Comparison of ENCODE assay signal across 12 cellular contexts in genomic region chr2:174594451-174594850, GRCh38.
DNase-seq lines count a peak whose midpoint lies in the region; ATAC-seq lines count a peak whose summit lies in the region.
"Had no signal": no experiment of that assay in that cellular context is flagged by ENCODE, and none has a peak within 500 bp of the region (broad histone marks: within the 10 kb centered on the region; RNA-seq: fewer than 3 reads in every experiment).

No MANE protein-coding gene starts in this region.

- H3K27ac Mint-ChIP-seq in activated naive CD4-positive, alpha-beta T cell treated with anti-CD3 and anti-CD28 coated beads, Interleukin-2, amount 10 ng/mL, durations not matched to agents 7 days and 5 days, result peak overlapping the region; percentile 98
- peak overlapping the region; percentile 99 for H3K27ac Mint-ChIP-seq in T-helper 2 cell treated with Interferon-gamma antibody and Interleukin-4, amounts not matched to agents 5 μg/mL and 100 μg/mL, for 36 hours

- no peaks in the 10 kb centered on the region for H3K27me3 ChIP-seq in layer of hippocampus (ENCODE audit: control insufficient read depth, insufficient read depth, low read length)
- no peaks in the 10 kb centered on the region for H3K27me3 ChIP-seq in subcutaneous abdominal adipose tissue (ENCODE audit: control insufficient read depth in 5 of 5, insufficient read depth in 4 of 5, low read length in 5 of 5)

- no peaks in the 10 kb centered on the region for H3K9me3 ChIP-seq in subcutaneous abdominal adipose tissue (ENCODE audit: control insufficient read depth in 5 of 5, low read length in 5 of 5)
- H3K9me3 ChIP-seq: HAP-1 had no signal

- H3K9ac ChIP-seq in subcutaneous abdominal adipose tissue (ENCODE audit: low read length in 5 of 5), result no peak overlapping the region

- peaks cover 0 to 34% (median 19%) of the 10 kb centered on the region in 5 donors for H3K4me1 ChIP-seq in subcutaneous abdominal adipose tissue (ENCODE audit: control insufficient read depth in 5 of 5, insufficient read depth in 5 of 5, low read length in 5 of 5)
- H3K4me1 ChIP-seq: HAP-1 had no signal

- CTCF ChIA-PET in activated naive CD4-positive, alpha-beta T cell treated with anti-CD3 and anti-CD28 coated beads, Interleukin-2, amount 10 ng/mL, durations not matched to agents 7 days and 5 days (lab: Charles Lee), result interaction anchor here (1.2 to 24.2 kb wide), 7 partner anchors 9 to 91 kb away, joined by 3 to 272 read pairs (median 7); no protein-coding TSS in a partner anchor

- DNase-seq in activated naive CD4-positive, alpha-beta T cell treated with anti-CD3 and anti-CD28 coated beads, Interleukin-2, amount 10 ng/mL, durations not matched to agents 7 days and 5 days, result no peak
- no peak for DNase-seq in activated naive CD4-positive, alpha-beta T cell treated with anti-CD3 and anti-CD28 coated beads, Interleukin-2, amount 50 U/mL, for 16 hours
- DNase-seq in T-helper 2 cell treated with Interferon-gamma antibody and Interleukin-4, amounts not matched to agents 5 μg/mL and 100 μg/mL, for 36 hours (ENCODE audit: low spot score), result no peak
- no peak for DNase-seq in activated effector memory CD4-positive, alpha-beta T cell treated with Interleukin-2 at 50 U/mL for 16 hours
- no peak for DNase-seq in HuH-7.5 (ENCODE audit: low spot score)
- DNase-seq: stimulated activated CD4-positive, alpha-beta T cell treated with anti-CD3 and anti-CD28 coated beads, Interleukin-4, amount 100 ng/mL, for 24 hours; T-helper 9 cell had no signal

- H3K27ac ChIP-seq in layer of hippocampus (ENCODE audit: low read depth, low read length), result peak overlapping the region; percentile 46
- peak overlapping the region; percentile 15 for H3K27ac ChIP-seq in subcutaneous abdominal adipose tissue (ENCODE audit: low read depth, low read length)

- H3K4me3 ChIP-seq in subcutaneous abdominal adipose tissue (ENCODE audit: low read depth in 1 of 5, low read length in 5 of 5), result no peak overlapping the region
- H3K4me3 ChIP-seq: HAP-1 had no signal

- ATAC-seq in HG03139 (IDR thresholded peaks at IDR 0.05; ENCODE audit: unreplicated experiment), result no peak

- H3K4me1 Mint-ChIP-seq in activated naive CD4-positive, alpha-beta T cell treated with anti-CD3 and anti-CD28 coated beads, Interleukin-2, amount 10 ng/mL, durations not matched to agents 7 days and 5 days, result peaks cover 50% of the 10 kb centered on the region
- peaks cover 51% of the 10 kb centered on the region for H3K4me1 Mint-ChIP-seq in T-helper 2 cell treated with Interferon-gamma antibody and Interleukin-4, amounts not matched to agents 5 μg/mL and 100 μg/mL, for 36 hours (ENCODE audit: low read depth)

- H3K9me3 Mint-ChIP-seq in activated naive CD4-positive, alpha-beta T cell treated with anti-CD3 and anti-CD28 coated beads, Interleukin-2, amount 10 ng/mL, durations not matched to agents 7 days and 5 days, result peaks cover 2% of the 10 kb centered on the region
- H3K9me3 Mint-ChIP-seq in T-helper 2 cell treated with Interferon-gamma antibody and Interleukin-4, amounts not matched to agents 5 μg/mL and 100 μg/mL, for 36 hours, result no peaks in the 10 kb centered on the region
- H3K9me3 Mint-ChIP-seq: type B pancreatic cell had no signal

- H3K4me3 Mint-ChIP-seq in activated naive CD4-positive, alpha-beta T cell treated with anti-CD3 and anti-CD28 coated beads, Interleukin-2, amount 10 ng/mL, durations not matched to agents 7 days and 5 days, result peak overlapping the region; percentile 91
- peak overlapping the region; percentile 92 for H3K4me3 Mint-ChIP-seq in T-helper 2 cell treated with Interferon-gamma antibody and Interleukin-4, amounts not matched to agents 5 μg/mL and 100 μg/mL, for 36 hours

- no peaks in the 10 kb centered on the region for H3K27me3 Mint-ChIP-seq in activated naive CD4-positive, alpha-beta T cell treated with anti-CD3 and anti-CD28 coated beads, Interleukin-2, amount 10 ng/mL, durations not matched to agents 7 days and 5 days
- no peaks in the 10 kb centered on the region for H3K27me3 Mint-ChIP-seq in T-helper 2 cell treated with Interferon-gamma antibody and Interleukin-4, amounts not matched to agents 5 μg/mL and 100 μg/mL, for 36 hours (ENCODE audit: low read depth)
- H3K27me3 Mint-ChIP-seq: type B pancreatic cell had no signal

- H3K36me3 Mint-ChIP-seq in activated naive CD4-positive, alpha-beta T cell treated with anti-CD3 and anti-CD28 coated beads, Interleukin-2, amount 10 ng/mL, durations not matched to agents 7 days and 5 days, result peaks cover 74% of the 10 kb centered on the region
- H3K36me3 Mint-ChIP-seq in T-helper 2 cell treated with Interferon-gamma antibody and Interleukin-4, amounts not matched to agents 5 μg/mL and 100 μg/mL, for 36 hours (ENCODE audit: low read depth), result peaks cover 75% of the 10 kb centered on the region
- H3K36me3 Mint-ChIP-seq: type B pancreatic cell had no signal

- H3K36me3 ChIP-seq in subcutaneous abdominal adipose tissue (ENCODE audit: control insufficient read depth in 5 of 5, insufficient read depth in 5 of 5, low read length in 5 of 5), result peaks cover 0 to 2% (median 0%) of the 10 kb centered on the region in 5 donors
- H3K36me3 ChIP-seq: HAP-1 had no signal
